In genomic region chr2:10218036-10218435, GRCh38 we compare ENCODE assay signal across 23 cellular contexts.
DNase-seq lines count a peak whose midpoint lies in the region; ATAC-seq, FAIRE-seq and TF ChIP-seq lines count a peak whose summit lies in the region.
"Had no signal": no experiment of that assay in that cellular context is flagged by ENCODE, and none has a peak within 500 bp of the region (broad histone marks: within the 10 kb centered on the region; RNA-seq: fewer than 3 reads in every experiment).

No MANE protein-coding gene starts in this region.

- H3K9ac ChIP-seq in GM12878 (ENCODE audit: control insufficient read depth, insufficient read depth, low read length) = no peak overlapping the region

- H3K27ac ChIP-seq in RWPE2 (ENCODE audit: poor library complexity, severe bottlenecking) = no peak overlapping the region
- no peak overlapping the region for H3K27ac ChIP-seq in GM12878 (ENCODE audit: control insufficient read depth, insufficient read depth)
- H3K27ac ChIP-seq in lower lobe of right lung = no peak overlapping the region
- H3K27ac ChIP-seq in spleen = no peak overlapping the region
- H3K27ac ChIP-seq: SJSA1 had no signal

- no peaks in the 10 kb centered on the region for H4K20me1 ChIP-seq in GM12878 (ENCODE audit: control insufficient read depth, insufficient read depth)

- CTCF ChIA-PET in GM12878 (lab: Yijun Ruan, JAX) = interaction anchor here (0.6 to 1.2 kb wide), 2 partner anchors 139 to 190 kb away, joined by 3 read pairs; no protein-coding TSS in a partner anchor

- H3K27me3 ChIP-seq in RWPE2 (ENCODE audit: insufficient read depth, poor library complexity, severe bottlenecking) (no peaks in the 10 kb centered on the region), GM12878 (replicated peaks in 1 of 2; ENCODE audit: control insufficient read depth in 2 of 2, insufficient read depth in 2 of 2, low read length in 1 of 2) (no peaks in the 10 kb centered on the region), lower lobe of right lung (ENCODE audit: low read depth) (no peaks in the 10 kb centered on the region), spleen (replicated peaks in 1 of 7) (peaks cover 0 to 8% (median 0%) of the 10 kb centered on the region in 7 donors)
- H3K27me3 ChIP-seq: SJSA1 had no signal

- no TSS peak for BruUV-seq in GM12878 (replicated peaks; lab: Mats Ljungman, UMichigan)

- intact Hi-C loops in GM12878 (cut with micrococcal nuclease; ENCODE audit: unreplicated experiment) (no loop called here), lower lobe of right lung (cut with DNase I) (no loop called here), spleen (cut with DNase I; ENCODE audit: low total_unique reads) (no loop called here)

- H3K4me2 ChIP-seq in GM12878 (ENCODE audit: control insufficient read depth, insufficient read depth) = no peak overlapping the region

- H3K79me2 ChIP-seq in GM12878 (ENCODE audit: control insufficient read depth, insufficient read depth, low read length) = no peaks in the 10 kb centered on the region

- H3K36me3 ChIP-seq in RWPE2 (ENCODE audit: low read depth) = no peaks in the 10 kb centered on the region
- H3K36me3 ChIP-seq in GM12878 (ENCODE audit: control insufficient read depth in 2 of 2, insufficient read depth in 2 of 2, low read length in 1 of 2) = no peaks in the 10 kb centered on the region
- no peaks in the 10 kb centered on the region for H3K36me3 ChIP-seq in lower lobe of right lung
- H3K36me3 ChIP-seq in spleen = no peaks in the 10 kb centered on the region
- H3K36me3 ChIP-seq: SJSA1 had no signal

- in situ Hi-C loops in GM12878 (cut with MboI) = no loop called here

- POLR2A ChIA-PET in GM12878 (lab: Charles Lee) = no interaction called here

- TF ChIP-seq RAD21 in GM12878 (IDR thresholded peaks at IDR 0.05; ENCODE audit: insufficient read depth, low read depth, low read length) = no peak

- TF ChIP-seq EP300 in GM12878 (IDR thresholded peaks at IDR 0.05; ENCODE audit: borderline replicate concordance in 1 of 2, control insufficient read depth in 1 of 2, low read depth in 2 of 2, low read length in 2 of 2) = no peak

- no peak for TF ChIP-seq CTCF in RWPE2 (IDR thresholded peaks at IDR 0.05; ENCODE audit: poor library complexity, severe bottlenecking)
- no peak for TF ChIP-seq CTCF in GM12878 (IDR thresholded peaks at IDR 0.05 in 2 of 3, conservative IDR thresholded peaks at IDR 0.05 in 1 of 3; ENCODE audit: control insufficient read depth in 2 of 3, extremely low read depth in 1 of 3, insufficient read depth in 1 of 3, low read depth in 3 of 3, low read length in 3 of 3)
- TF ChIP-seq CTCF in lower lobe of right lung (IDR thresholded peaks at IDR 0.05) = no peak
- no peak for TF ChIP-seq CTCF in spleen (IDR thresholded peaks at IDR 0.05 in 8 of 11, conservative IDR thresholded peaks at IDR 0.05 in 3 of 11)

- no peak for FAIRE-seq in GM12878 (lab: Jason Lieb, UNC)
- FAIRE-seq: GM12891 had no signal

- TF ChIP-seq POLR2A in GM12878 (IDR thresholded peaks at IDR 0.05; ENCODE audit: low read depth, low read length) (no peak), spleen (IDR thresholded peaks at IDR 0.05) (no peak)

- SMC1A ChIA-PET in GM12878 (lab: Charles Lee; ENCODE audit: uncharacterized antibody, unreplicated experiment) = no interaction called here

- RAD21 ChIA-PET in GM12878 (lab: Charles Lee; ENCODE audit: unreplicated experiment) = no interaction called here

- no peak overlapping the region for H3K4me3 ChIP-seq in RWPE2 (ENCODE audit: severe bottlenecking)
- H3K4me3 ChIP-seq in GM12878 = no peak overlapping the region
- H3K4me3 ChIP-seq in lower lobe of right lung = no peak overlapping the region
- no peak overlapping the region for H3K4me3 ChIP-seq in spleen
- H3K4me3 ChIP-seq: SJSA1 had no signal

- no peaks in the 10 kb centered on the region for H3K9me3 ChIP-seq in RWPE2 (ENCODE audit: severe bottlenecking)
- no peaks in the 10 kb centered on the region for H3K9me3 ChIP-seq in GM12878 (replicated peaks; ENCODE audit: control insufficient read depth, insufficient read depth, low read length)
- no peaks in the 10 kb centered on the region for H3K9me3 ChIP-seq in lower lobe of right lung
- H3K9me3 ChIP-seq in spleen = no peaks in the 10 kb centered on the region
- H3K9me3 ChIP-seq: SJSA1 had no signal

- 56% methylated on average over 9 of the region's 9 CpGs for WGBS in GM12878 (ENCODE audit: insufficient coverage, insufficient replicate concordance, low lambda C conversion rate, missing lambda C conversion rate)
- WGBS in spleen, 5 donors = 95 to 100% (median 96%) methylated on average over 1 to 9 of the region's 9 CpGs

- H2AFZ ChIP-seq in GM12878 (ENCODE audit: control insufficient read depth, low read depth, low read length) = no peak overlapping the region

- ATAC-seq in RWPE2 (ENCODE audit: low read depth) (no peak), GM12878 (peak; percentile 9; the same call in 1 of the 3 replicates), lower lobe of right lung (no peak)

- peak; percentile 37 for DNase-seq in RWPE2 (ENCODE audit: low spot score)
- DNase-seq in GM12878 (ENCODE audit: low read depth, low spot score) = no peak
- DNase-seq in lower lobe of right lung = peak; percentile 28
- DNase-seq in spleen = peak; percentile 54
- DNase-seq in DMS79 (lab: John Stamatoyannopoulos, UW) = no peak
- no peak for DNase-seq in stimulated activated CD4-positive, alpha-beta T cell treated with anti-CD3 and anti-CD28 coated beads, Interleukin-15, amount 100 ng/mL, for 24 hours
- DNase-seq in NCI-H748 (lab: John Stamatoyannopoulos, UW; ENCODE audit: unreplicated experiment) = no peak
- DNase-seq: C1 segment of cervical spinal cord; CD4-positive, alpha-beta memory T cell; COR-L47; EL; GDM1; Kasumi-1; NCI-H1092 treated with DMSO at 0.1 percent for 48 hours; NCI-H1436 treated with DMSO at 0.1 percent for 48 hours; NCI-H187 treated with DMSO at 0.1 percent for 48 hours; NCI-H2171 treated with DMSO at 0.1 percent for 48 hours; NCI-H345; NCI-H524; NCI-H774; Right ventricle myocardium superior had no signal

- H3K4me1 ChIP-seq in RWPE2 (ENCODE audit: insufficient read depth, poor library complexity, severe bottlenecking) (peaks cover 6% of the 10 kb centered on the region), GM12878 (ENCODE audit: control insufficient read depth, insufficient read depth, low read length) (no peaks in the 10 kb centered on the region), lower lobe of right lung (no peaks in the 10 kb centered on the region), spleen (peaks cover 0 to 10% (median 0%) of the 10 kb centered on the region in 6 donors)

TF ChIP-seq in GM12878, 131 proteins besides CTCF, POLR2A, EP300 and RAD21 (continues in another document):
- TF ChIP-seq USF1 (IDR thresholded peaks at IDR 0.05; ENCODE audit: borderline replicate concordance, extremely low read length, insufficient read depth, low read depth, low read length) (no peak), JUND (IDR thresholded peaks at IDR 0.05; ENCODE audit: low read depth, low read length) (no peak), SMAD1 (IDR thresholded peaks at IDR 0.05; ENCODE audit: low read depth, partially characterized antibody) (no peak), ATF2 (IDR thresholded peaks at IDR 0.05; ENCODE audit: low read length) (no peak)

Comparison
In these comparisons a context has a peak if more than half of its experiments do, and no peak if none do; other contexts are left out.
1. DNase-seq: peak in RWPE2 (single experiment), lower lobe of right lung (single experiment) and spleen (single experiment); none in GM12878 (single experiment), DMS79 (single experiment), stimulated activated CD4-positive, alpha-beta T cell treated with anti-CD3 and anti-CD28 coated beads, Interleukin-15, amount 100 ng/mL, for 24 hours (single experiment) and NCI-H748 (single experiment).